In the genomic region with DNA sequence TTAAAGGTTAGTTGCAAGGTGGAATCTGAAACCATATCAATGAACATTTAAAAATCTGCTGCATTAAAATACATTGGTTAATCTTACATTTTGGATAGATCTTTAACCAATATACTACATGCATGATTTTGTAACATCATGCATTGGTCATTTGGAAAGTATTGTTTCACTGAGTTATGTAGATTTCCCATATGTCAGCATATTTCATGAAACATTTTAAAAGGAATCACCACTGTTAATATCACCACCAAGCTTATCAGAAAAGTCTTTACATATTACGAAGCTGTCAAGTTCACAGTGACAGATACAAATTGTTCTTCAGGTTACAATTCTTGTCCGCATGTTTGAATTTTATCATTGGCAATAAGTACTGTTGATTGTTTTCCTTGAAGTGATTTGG, we compare ENCODE assay signal across 26 cellular contexts.
"Had no signal": no experiment of that assay in that cellular context is flagged by ENCODE, and none has a peak within 500 bp of the region (broad histone marks: within the 10 kb centered on the region; RNA-seq: fewer than 3 reads in every experiment).

No MANE protein-coding gene starts in this region.

- DNase-seq: Karpas-422, KG1, MG63, NCI-H1092, NCI-H1105 treated with DMSO at 0.1 percent for 48 hours, NCI-H1417 treated with DMSO at 0.1 percent for 48 hours, NCI-H146, NCI-H187, NCI-H2029, NCI-H2081 treated with DMSO at 0.1 percent for 48 hours, NCI-H2171, NCI-H226, NCI-H446, NCI-H510A, NCI-H524 treated with DMSO at 0.1 percent for 48 hours, NCI-H69, NCI-H774, Right ventricle myocardium superior, RPMI8226, SIG-M5, SW 1271, T-cell had no signal

- H3K27ac Mint-ChIP-seq: IgD-negative memory B cell, T-cell had no signal

- H3K36me3 Mint-ChIP-seq: IgD-negative memory B cell, T-cell had no signal

- H3K4me3 Mint-ChIP-seq: IgD-negative memory B cell, T-cell had no signal

- H3K27me3 ChIP-seq: MG63, SJSA1 had no signal

- H3K9me3 ChIP-seq: MG63, SJSA1 had no signal

- H3K27me3 Mint-ChIP-seq: IgD-negative memory B cell, T-cell had no signal

- ATAC-seq: T-cell had no signal

- H3K36me3 ChIP-seq: MG63, SJSA1 had no signal

- H3K27ac ChIP-seq: SJSA1, SK-N-MC had no signal

- H3K4me3 ChIP-seq: MG63, SJSA1, SK-N-MC had no signal

- H3K4me1 Mint-ChIP-seq: IgD-negative memory B cell, T-cell had no signal

- FAIRE-seq: RCC 7860 had no signal

- H3K9me3 Mint-ChIP-seq: IgD-negative memory B cell had no signal
